22 cellular contexts compared by ENCODE assay signal in genomic region chr2:240247241-240247867, GRCh38.
DNase-seq lines count a peak whose midpoint lies in the region; ATAC-seq and TF ChIP-seq lines count a peak whose summit lies in the region.
"Had no signal": no experiment of that assay in that cellular context is flagged by ENCODE, and none has a peak within 500 bp of the region (broad histone marks: within the 10 kb centered on the region; RNA-seq: fewer than 3 reads in every experiment).

No MANE protein-coding gene starts in this region.

- H3K23ac ChIP-seq in mesendoderm (ENCODE audit: low read length), result no peak overlapping the region

- H2BK5ac ChIP-seq in mesendoderm (ENCODE audit: low read length), result no peak overlapping the region

- 47% methylated on average over 9 to 10 of the region's 10 CpGs for WGBS in GM23248 (ENCODE audit: low coverage in 1 of 2, low lambda C conversion rate in 2 of 2, missing lambda C conversion rate in 2 of 2), 2 experiments
- no CpG with 5 or more reads among the region's 10 CpGs for WGBS in mesendoderm (ENCODE audit: extremely low coverage, insufficient coverage, low lambda C conversion rate)

- no peaks in the 10 kb centered on the region for H4K20me1 ChIP-seq in GM23248 (ENCODE audit: insufficient read depth)

- H3K4me2 ChIP-seq in GM23248 (ENCODE audit: unreplicated experiment) (no peak overlapping the region), mesendoderm (ENCODE audit: low read length) (no peak overlapping the region)
- H3K4me2 ChIP-seq: KMS-11 had no signal

- no peak overlapping the region for H2AFZ ChIP-seq in GM23248

- TF ChIP-seq CTCF in AG10803 (conservative IDR thresholded peaks at IDR 0.05; ENCODE audit: low read length) (no peak), fibroblast of mammary gland (conservative IDR thresholded peaks at IDR 0.05; ENCODE audit: control insufficient read depth, insufficient read depth, low read depth, low read length) (no peak), progenitor cell of endocrine pancreas (IDR thresholded peaks at IDR 0.05; ENCODE audit: unreplicated experiment) (no peak)

- no peak overlapping the region for H3K27ac ChIP-seq in GM23248
- no peak overlapping the region for H3K27ac ChIP-seq in mesendoderm (ENCODE audit: low read depth, low read length)
- H3K27ac ChIP-seq: adrenal gland, coronary artery, heart right ventricle, KMS-11, Peyer's patch, SJSA1, uterus had no signal

- no peak overlapping the region for H4K5ac ChIP-seq in mesendoderm (ENCODE audit: low read length)

- peaks cover 3% of the 10 kb centered on the region for H3K4me1 Mint-ChIP-seq in progenitor cell of endocrine pancreas (ENCODE audit: low read depth)

- no peak overlapping the region for H2AK5ac ChIP-seq in mesendoderm (ENCODE audit: low read length)

- no peak overlapping the region for H3K18ac ChIP-seq in mesendoderm (ENCODE audit: low read length)

- no peak overlapping the region for H2BK15ac ChIP-seq in mesendoderm (replicated peaks; ENCODE audit: low read depth)

- H3K4ac ChIP-seq in mesendoderm (ENCODE audit: low read depth, low read length), result no peak overlapping the region

- H3F3A ChIP-seq in GM23248 (ENCODE audit: insufficient read depth), result no peaks in the 10 kb centered on the region

- H3K27me3 ChIP-seq in GM23248 (replicated peaks; ENCODE audit: insufficient read depth) (no peaks in the 10 kb centered on the region; the same call in 1 of the 2 replicates), mesendoderm (ENCODE audit: insufficient read depth, low read length, poor library complexity) (no peaks in the 10 kb centered on the region)
- H3K27me3 ChIP-seq: adrenal gland, heart right ventricle, Peyer's patch, SJSA1, uterus had no signal

- no peaks in the 10 kb centered on the region for H3K36me3 Mint-ChIP-seq in progenitor cell of endocrine pancreas (ENCODE audit: insufficient read depth)

- H3K9ac ChIP-seq in GM23248, result no peak overlapping the region
- H3K9ac ChIP-seq in mesendoderm (ENCODE audit: low read length), result no peak overlapping the region
- H3K9ac ChIP-seq: KMS-11 had no signal

- no peaks in the 10 kb centered on the region for H3K9me2 ChIP-seq in GM23248 (ENCODE audit: insufficient read depth)

- H3K9me3 Mint-ChIP-seq in progenitor cell of endocrine pancreas (ENCODE audit: low read depth), result no peaks in the 10 kb centered on the region
- H3K9me3 Mint-ChIP-seq: activated T-cell treated with anti-CD3 and anti-CD28 coated beads, Interleukin-2, amount 50 U/mL, for 24 hours; T-helper 1 cell treated with Interleukin-12 subunit alpha and Interleukin-12 subunit beta and Interleukin-4 antibody, amounts not matched to agents 30 μg/mL and 1 μg/mL, for 36 hours had no signal

- no peak overlapping the region for H4K8ac ChIP-seq in mesendoderm (ENCODE audit: low read depth, low read length)

- H3K4me1 ChIP-seq in GM23248 (ENCODE audit: insufficient read depth), result peaks cover 10% of the 10 kb centered on the region
- no peaks in the 10 kb centered on the region for H3K4me1 ChIP-seq in mesendoderm (ENCODE audit: control insufficient read depth, low read depth, low read length)

- H3K79me2 ChIP-seq in GM23248 (ENCODE audit: insufficient read depth) (no peaks in the 10 kb centered on the region), mesendoderm (ENCODE audit: control insufficient read depth, insufficient read depth, low read length) (no peaks in the 10 kb centered on the region)

- no peak overlapping the region for H2BK120ac ChIP-seq in mesendoderm (ENCODE audit: low read depth, low read length)

- peak overlapping the region; percentile 81 for H3K27ac Mint-ChIP-seq in progenitor cell of endocrine pancreas
- H3K27ac Mint-ChIP-seq: activated T-cell treated with anti-CD3 and anti-CD28 coated beads, Interleukin-2, amount 50 U/mL, for 24 hours; T-helper 1 cell treated with Interleukin-12 subunit alpha and Interleukin-12 subunit beta and Interleukin-4 antibody, amounts not matched to agents 30 μg/mL and 1 μg/mL, for 36 hours had no signal

- no peaks in the 10 kb centered on the region for H3K9me3 ChIP-seq in GM23248 (ENCODE audit: low read depth)
- H3K9me3 ChIP-seq: adrenal gland, heart right ventricle, mucosa of descending colon, Peyer's patch, SJSA1, uterus had no signal

- H3K36me3 ChIP-seq in GM23248 (ENCODE audit: low read depth) (no peaks in the 10 kb centered on the region), mesendoderm (ENCODE audit: control insufficient read depth, insufficient read depth, low read length) (no peaks in the 10 kb centered on the region)
- H3K36me3 ChIP-seq: adrenal gland, heart right ventricle, Peyer's patch, SJSA1, uterus had no signal

- ATAC-seq in left lobe of liver (no peak), GM19395 (IDR thresholded peaks at IDR 0.05; ENCODE audit: unreplicated experiment) (no peak)
- ATAC-seq: heart right ventricle, left ventricle myocardium superior, mucosa of descending colon had no signal

- H3K4me3 ChIP-seq in AG10803 (ENCODE audit: low read length), result no peak overlapping the region
- H3K4me3 ChIP-seq in GM23248, result no peak overlapping the region
- H3K4me3 ChIP-seq in fibroblast of mammary gland (ENCODE audit: control insufficient read depth, low read depth, low read length), result no peak overlapping the region
- H3K4me3 ChIP-seq in mesendoderm (ENCODE audit: low read length), result no peak overlapping the region
- H3K4me3 ChIP-seq: adrenal gland, coronary artery, heart right ventricle, mucosa of descending colon, Peyer's patch, SJSA1, uterus had no signal

- H3K56ac ChIP-seq in mesendoderm (ENCODE audit: low read length), result no peak overlapping the region

- in situ Hi-C loops in GM23248 (cut with MboI), result no loop called here

- H3K4me3 Mint-ChIP-seq in progenitor cell of endocrine pancreas (ENCODE audit: low read depth), result no peak overlapping the region
- H3K4me3 Mint-ChIP-seq: activated T-cell treated with anti-CD3 and anti-CD28 coated beads, Interleukin-2, amount 50 U/mL, for 24 hours; T-helper 1 cell treated with Interleukin-12 subunit alpha and Interleukin-12 subunit beta and Interleukin-4 antibody, amounts not matched to agents 30 μg/mL and 1 μg/mL, for 36 hours had no signal

- DNase-seq in AG10803 (ENCODE audit: low read depth), result peak; percentile 65
- DNase-seq in GM23248, result peak; percentile 30
- DNase-seq in fibroblast of mammary gland (ENCODE audit: low read depth), result peak; percentile 70
- no peak for DNase-seq in progenitor cell of endocrine pancreas (ENCODE audit: low spot score, unreplicated experiment)
- no peak for DNase-seq in left lobe of liver (ENCODE audit: low spot score)
- no peak for DNase-seq in mesendoderm
- DNase-seq: activated CD4-positive, alpha-beta T cell treated with anti-CD3 and anti-CD28 coated beads, Interleukin-2, amount 50 U/mL, for 1 hour; activated T-cell treated with anti-CD3 and anti-CD28 coated beads, Interleukin-2, amount 50 U/mL, for 24 hours; DND-41; heart right ventricle; mucosa of descending colon; NCI-H1694 treated with DMSO at 0.1 percent for 48 hours; NCI-H526; Peyer's patch had no signal

- H3K27me3 Mint-ChIP-seq in progenitor cell of endocrine pancreas, result no peaks in the 10 kb centered on the region

- H3K79me1 ChIP-seq in mesendoderm (ENCODE audit: low read length), result no peaks in the 10 kb centered on the region

Comparison
In these comparisons a context has a peak if more than half of its experiments do, and no peak if none do; other contexts are left out.
1. DNase-seq: peak in AG10803 (single experiment), GM23248 (single experiment) and fibroblast of mammary gland (single experiment); none in progenitor cell of endocrine pancreas (single experiment), left lobe of liver (single experiment) and mesendoderm (single experiment).